Comparison of ENCODE assay signal across 9 cellular contexts in genomic region chr16:58814348-58814801, GRCh38.
DNase-seq lines count a peak whose midpoint lies in the region; ATAC-seq, FAIRE-seq and TF ChIP-seq lines count a peak whose summit lies in the region.
"Had no signal": no experiment of that assay in that cellular context is flagged by ENCODE, and none has a peak within 500 bp of the region (broad histone marks: within the 10 kb centered on the region; RNA-seq: fewer than 3 reads in every experiment).

No MANE protein-coding gene starts in this region.

- TF ChIP-seq CTCF in AG09319 (IDR thresholded peaks at IDR 0.05; ENCODE audit: low read depth, low read length) (peak; percentile 92), neural progenitor cell (IDR thresholded peaks at IDR 0.05) (peak; percentile 94)

- H3K4me1 Mint-ChIP-seq in activated T-helper 1 cell treated with anti-CD3 and anti-CD28 coated beads, Interleukin-12 subunit alpha, Interleukin-12 subunit beta, Interleukin-2, Interleukin-4 antibody, amounts not matched to agents 30 ng/mL and 10 ng/mL and 1 ng/mL, durations not matched to agents 14 hours and 24 hours and 36 hours (ENCODE audit: low read depth): peaks cover 7% of the 10 kb centered on the region
- peaks cover 19% of the 10 kb centered on the region for H3K4me1 Mint-ChIP-seq in neural progenitor cell

- no peak overlapping the region for H3K27ac Mint-ChIP-seq in activated T-helper 1 cell treated with anti-CD3 and anti-CD28 coated beads, Interleukin-12 subunit alpha, Interleukin-12 subunit beta, Interleukin-2, Interleukin-4 antibody, amounts not matched to agents 30 ng/mL and 10 ng/mL and 1 ng/mL, durations not matched to agents 14 hours and 24 hours and 36 hours
- peak overlapping the region; percentile 96 for H3K27ac Mint-ChIP-seq in neural progenitor cell

- H3K79me2 ChIP-seq in neural progenitor cell (ENCODE audit: low read depth): no peaks in the 10 kb centered on the region

- no peaks in the 10 kb centered on the region for H3K9me3 ChIP-seq in neural progenitor cell (ENCODE audit: low read depth)
- H3K9me3 ChIP-seq: SJSA1 had no signal

- intact Hi-C loops in activated T-helper 1 cell treated with anti-CD3 and anti-CD28 coated beads, Interleukin-12 subunit alpha, Interleukin-12 subunit beta, Interleukin-2, Interleukin-4 antibody, amounts not matched to agents 30 ng/mL and 10 ng/mL and 1 ng/mL, durations not matched to agents 14 hours and 24 hours and 36 hours (cut with micrococcal nuclease): no loop called here

- no peak overlapping the region for H3K27ac ChIP-seq in neural progenitor cell
- H3K27ac ChIP-seq: SJSA1 had no signal

- H3K4me1 ChIP-seq in neural progenitor cell: peaks cover 3% of the 10 kb centered on the region
- H3K4me1 ChIP-seq: SJSA1 had no signal

- H3K27me3 Mint-ChIP-seq in activated T-helper 1 cell treated with anti-CD3 and anti-CD28 coated beads, Interleukin-12 subunit alpha, Interleukin-12 subunit beta, Interleukin-2, Interleukin-4 antibody, amounts not matched to agents 30 ng/mL and 10 ng/mL and 1 ng/mL, durations not matched to agents 14 hours and 24 hours and 36 hours (ENCODE audit: insufficient read depth): no peaks in the 10 kb centered on the region
- no peaks in the 10 kb centered on the region for H3K27me3 Mint-ChIP-seq in neural progenitor cell (ENCODE audit: insufficient read depth, low read depth)

- H3F3A ChIP-seq in neural progenitor cell (ENCODE audit: low read depth): no peaks in the 10 kb centered on the region

- peak overlapping the region; percentile 95 for H2AFZ ChIP-seq in neural progenitor cell (replicated peaks)

- peak overlapping the region; percentile 52 for H3K4me3 ChIP-seq in neural progenitor cell
- H3K4me3 ChIP-seq: SJSA1 had no signal

- ATAC-seq in HG02973 (IDR thresholded peaks at IDR 0.05; ENCODE audit: unreplicated experiment) (peak; percentile 58), HG03571 (IDR thresholded peaks at IDR 0.05; ENCODE audit: unreplicated experiment) (no peak)

- peak overlapping the region; percentile 81 for H3K4me2 ChIP-seq in neural progenitor cell

- H4K20me1 ChIP-seq in neural progenitor cell (ENCODE audit: low read depth): no peaks in the 10 kb centered on the region

- FAIRE-seq in GM12892 (lab: Jason Lieb, UNC) (peak; percentile 83), frontal cortex (lab: Jason Lieb, UNC) (no peak)

- H3K9ac ChIP-seq in neural progenitor cell: no peak overlapping the region

- H3K36me3 ChIP-seq in neural progenitor cell: no peaks in the 10 kb centered on the region
- H3K36me3 ChIP-seq: SJSA1 had no signal

- TF ChIP-seq POLR2A in GM12892 (IDR thresholded peaks at IDR 0.05; ENCODE audit: low read depth, low read length): no peak

- H3K9me3 Mint-ChIP-seq in activated T-helper 1 cell treated with anti-CD3 and anti-CD28 coated beads, Interleukin-12 subunit alpha, Interleukin-12 subunit beta, Interleukin-2, Interleukin-4 antibody, amounts not matched to agents 30 ng/mL and 10 ng/mL and 1 ng/mL, durations not matched to agents 14 hours and 24 hours and 36 hours: no peaks in the 10 kb centered on the region
- no peaks in the 10 kb centered on the region for H3K9me3 Mint-ChIP-seq in neural progenitor cell

- no peaks in the 10 kb centered on the region for H3K36me3 Mint-ChIP-seq in activated T-helper 1 cell treated with anti-CD3 and anti-CD28 coated beads, Interleukin-12 subunit alpha, Interleukin-12 subunit beta, Interleukin-2, Interleukin-4 antibody, amounts not matched to agents 30 ng/mL and 10 ng/mL and 1 ng/mL, durations not matched to agents 14 hours and 24 hours and 36 hours (ENCODE audit: low read depth)
- H3K36me3 Mint-ChIP-seq in neural progenitor cell: no peaks in the 10 kb centered on the region

- no peaks in the 10 kb centered on the region for H3K27me3 ChIP-seq in neural progenitor cell
- H3K27me3 ChIP-seq: SJSA1 had no signal

- DNase-seq in AG09319 (ENCODE audit: extremely low read depth, low read depth) (peak; percentile 12), GM12892 (ENCODE audit: insufficient read length) (peak; percentile 23), NCI-H82 (lab: John Stamatoyannopoulos, UW) (peak; percentile 72), frontal cortex (ENCODE audit: low spot score in 2 of 2) (peak; percentile 12 to 54), neural progenitor cell (ENCODE audit: low spot score) (peak; percentile 74)
- DNase-seq in activated T-helper 1 cell treated with anti-CD3 and anti-CD28 coated beads, Interleukin-12 subunit alpha, Interleukin-12 subunit beta, Interleukin-2, Interleukin-4 antibody, amounts not matched to agents 30 ng/mL and 10 ng/mL and 1 ng/mL, durations not matched to agents 14 hours and 24 hours and 36 hours (ENCODE audit: low spot score): peak; percentile 5

- H3K4me3 Mint-ChIP-seq in activated T-helper 1 cell treated with anti-CD3 and anti-CD28 coated beads, Interleukin-12 subunit alpha, Interleukin-12 subunit beta, Interleukin-2, Interleukin-4 antibody, amounts not matched to agents 30 ng/mL and 10 ng/mL and 1 ng/mL, durations not matched to agents 14 hours and 24 hours and 36 hours: peak overlapping the region; percentile 27
- peak overlapping the region; percentile 85 for H3K4me3 Mint-ChIP-seq in neural progenitor cell

Comparison
In these comparisons a context has a peak if more than half of its experiments do, and no peak if none do; other contexts are left out.
1. DNase-seq: peak in every context shown above with its lines; median percentile 74 in neural progenitor cell; 72 in NCI-H82; 33 in frontal cortex; 23 in GM12892; 12 in AG09319; 5 in activated T-helper 1 cell treated with anti-CD3 and anti-CD28 coated beads, Interleukin-12 subunit alpha, Interleukin-12 subunit beta, Interleukin-2, Interleukin-4 antibody, amounts not matched to agents 30 ng/mL and 10 ng/mL and 1 ng/mL, durations not matched to agents 14 hours and 24 hours and 36 hours.